In genomic region chr7:37289347-37289746, GRCh38 we compare ENCODE assay signal across 14 cellular contexts.
DNase-seq lines count a peak whose midpoint lies in the region; ATAC-seq and TF ChIP-seq lines count a peak whose summit lies in the region.
"Had no signal": no experiment of that assay in that cellular context is flagged by ENCODE, and none has a peak within 500 bp of the region (broad histone marks: within the 10 kb centered on the region; RNA-seq: fewer than 3 reads in every experiment).

No MANE protein-coding gene starts in this region.

- H3K9me3 ChIP-seq in cardiac muscle cell (ENCODE audit: low read depth) (no peaks in the 10 kb centered on the region), ovary (no peaks in the 10 kb centered on the region)

- DNase-seq in cardiac muscle cell (ENCODE audit: low read depth in 1 of 2, low spot score in 1 of 2) (peak in 1 of 2 donors; percentile 67), cardiac septum (ENCODE audit: low spot score) (no peak), NCI-H82 (lab: John Stamatoyannopoulos, UW) (peak; percentile 17), globus pallidus (ENCODE audit: low spot score) (peak; percentile 61), ovary (no peak)
- DNase-seq in activated CD8-positive, alpha-beta memory T cell treated with anti-CD3 and anti-CD28 coated beads for 24 hours, result no peak
- DNase-seq: activated CD4-positive, alpha-beta T cell treated with anti-CD3 and anti-CD28 coated beads, Interleukin-2, amount 10 ng/mL, durations not matched to agents 24 days and 14 days; brain microvascular endothelial cell; DND-41; foreskin keratinocyte; HFFc6; immature natural killer cell had no signal

- ATAC-seq in HG03342 (IDR thresholded peaks at IDR 0.05; ENCODE audit: unreplicated experiment), result no peak
- ATAC-seq: foreskin keratinocyte had no signal

- 42 to 44% (median 43%) methylated on average over 3 of the region's 3 CpGs for WGBS in ovary, 3 donors

- no peak for TF ChIP-seq CTCF in cardiac muscle cell (IDR thresholded peaks at IDR 0.05; ENCODE audit: low read depth, low read length)
- TF ChIP-seq CTCF in ovary (IDR thresholded peaks at IDR 0.05), result no peak

- H3K4me1 ChIP-seq in cardiac muscle cell (ENCODE audit: low read depth) (peaks cover 23% of the 10 kb centered on the region), ovary (ENCODE audit: insufficient read depth) (peaks cover 16% of the 10 kb centered on the region)
- H3K4me1 ChIP-seq: foreskin keratinocyte had no signal

- H3K4me3 ChIP-seq in cardiac muscle cell (no peak overlapping the region), ovary (no peak overlapping the region)

- intact Hi-C loops in cardiac septum (cut with DNase I) (no loop called here), ovary (cut with DNase I) (loop anchor here in 1 of 4 donors (10.0 kb wide), 1 partner anchor 155 kb away; the partner anchor contains the start of gene ELMO1)

- no peaks in the 10 kb centered on the region for H3K27me3 ChIP-seq in cardiac muscle cell
- H3K27me3 ChIP-seq in ovary, result no peaks in the 10 kb centered on the region
- H3K27me3 ChIP-seq: brain microvascular endothelial cell, foreskin keratinocyte had no signal

- no peak for TF ChIP-seq EP300 in ovary (IDR thresholded peaks at IDR 0.05)

- H3K36me3 ChIP-seq in cardiac muscle cell (no peaks in the 10 kb centered on the region), ovary (no peaks in the 10 kb centered on the region)
- H3K36me3 ChIP-seq: brain microvascular endothelial cell had no signal

- H3K27ac ChIP-seq in cardiac muscle cell (peak overlapping the region; percentile 37), temporal lobe (ENCODE audit: low read depth, low read length) (peak overlapping the region; percentile 87), ovary (peak overlapping the region in 1 of 2 donors; percentile 4)
- H3K27ac ChIP-seq: brain microvascular endothelial cell, foreskin keratinocyte had no signal

- no peak for TF ChIP-seq POLR2A in ovary (IDR thresholded peaks at IDR 0.05)

Comparison
In these comparisons a context has a peak if more than half of its experiments do, and no peak if none do; other contexts are left out.
1. DNase-seq: peak in NCI-H82 (single experiment) and globus pallidus (single experiment); none in cardiac septum (single experiment), activated CD8-positive, alpha-beta memory T cell treated with anti-CD3 and anti-CD28 coated beads for 24 hours (single experiment) and ovary (0 of 5).